9 cellular contexts compared by ENCODE assay signal in genomic region chr3:53056442-53056841, GRCh38. TPM values are rescaled to one million over a fixed set of nuclear protein-coding genes. Genes with fewer than 3 reads are reported as not detected.
DNase-seq lines count a peak whose midpoint lies in the region; ATAC-seq and TF ChIP-seq lines count a peak whose summit lies in the region.
"Had no signal": no experiment of that assay in that cellular context is flagged by ENCODE, and none has a peak within 500 bp of the region (broad histone marks: within the 10 kb centered on the region; RNA-seq: fewer than 3 reads in every experiment).

No MANE protein-coding gene starts in this region.

- ATAC-seq in HG02981 (IDR thresholded peaks at IDR 0.05; ENCODE audit: unreplicated experiment) = no peak
- ATAC-seq: activated T-cell treated with anti-CD3 and anti-CD28 coated beads, Interleukin-2, amount 50 U/mL, for 72 hours had no signal

- H3K36me3 ChIP-seq in GM06990 (ENCODE audit: control insufficient read depth, insufficient read depth, low read length) = no peaks in the 10 kb centered on the region
- no peaks in the 10 kb centered on the region for H3K36me3 ChIP-seq in mesendoderm (ENCODE audit: control insufficient read depth, insufficient read depth, low read length)
- no peaks in the 10 kb centered on the region for H3K36me3 ChIP-seq in A673 (ENCODE audit: insufficient read depth, low read length, poor library complexity, severe bottlenecking)

- intact Hi-C loops in A673 (cut with micrococcal nuclease; ENCODE audit: unreplicated experiment) = no loop called here

- no peak overlapping the region for H3K56ac ChIP-seq in mesendoderm (ENCODE audit: low read length)

- peak; percentile 13 for TF ChIP-seq CTCF in GM06990 (IDR thresholded peaks at IDR 0.05; ENCODE audit: insufficient read depth, low read length, poor library complexity, severe bottlenecking)
- TF ChIP-seq CTCF in A673 (conservative IDR thresholded peaks at IDR 0.05; ENCODE audit: low read depth, low read length) = no peak

- H2BK120ac ChIP-seq in mesendoderm (ENCODE audit: low read depth, low read length) = no peak overlapping the region

- no peak overlapping the region for H2BK15ac ChIP-seq in mesendoderm (replicated peaks; ENCODE audit: low read depth)

- no peak overlapping the region for H4K8ac ChIP-seq in mesendoderm (ENCODE audit: low read depth, low read length)

- no peak overlapping the region for H2AK5ac ChIP-seq in mesendoderm (ENCODE audit: low read length)

- H3K79me2 ChIP-seq in mesendoderm (ENCODE audit: control insufficient read depth, insufficient read depth, low read length) = no peaks in the 10 kb centered on the region

- no peak overlapping the region for H4K5ac ChIP-seq in mesendoderm (ENCODE audit: low read length)

- H3K23ac ChIP-seq in mesendoderm (ENCODE audit: low read length) = no peak overlapping the region

- no peak overlapping the region for H3K4me3 ChIP-seq in GM06990 (replicated peaks; ENCODE audit: low read depth, low read length)
- H3K4me3 ChIP-seq in mesendoderm (ENCODE audit: low read length) = no peak overlapping the region
- H3K4me3 ChIP-seq in A673 (ENCODE audit: low read depth, low read length, poor library complexity, severe bottlenecking) = no peak overlapping the region

- no peaks in the 10 kb centered on the region for H3K79me1 ChIP-seq in mesendoderm (ENCODE audit: low read length)

- no CpG with 5 or more reads among the region's 2 CpGs for WGBS in mesendoderm (ENCODE audit: extremely low coverage, insufficient coverage, low lambda C conversion rate)

- no peak overlapping the region for H3K27ac ChIP-seq in mesendoderm (ENCODE audit: low read depth, low read length)
- H3K27ac ChIP-seq in A673 (ENCODE audit: low read depth, low read length, poor library complexity, severe bottlenecking) = no peak overlapping the region
- H3K27ac ChIP-seq in substantia nigra (ENCODE audit: low read depth, low read length, poor library complexity, severe bottlenecking) = no peak overlapping the region

- H3K9me3 ChIP-seq in A673 (ENCODE audit: low read depth, low read length, poor library complexity, severe bottlenecking) = no peaks in the 10 kb centered on the region

- H3K4me2 ChIP-seq in mesendoderm (ENCODE audit: low read length) = no peak overlapping the region

- no peak overlapping the region for H3K18ac ChIP-seq in mesendoderm (ENCODE audit: low read length)

- no peak for DNase-seq in GM06990 (ENCODE audit: extremely low read depth, insufficient read length)
- peak; percentile 48 for DNase-seq in HT1080 (ENCODE audit: low read depth)
- peak; percentile 12 for DNase-seq in amniotic epithelial cell (ENCODE audit: low read depth)
- DNase-seq in mesendoderm = peak; percentile 73
- no peak for DNase-seq in A673 (ENCODE audit: low spot score)
- no peak for DNase-seq in substantia nigra (lab: John Stamatoyannopoulos, UW)
- no peak for DNase-seq in inferior parietal cortex (ENCODE audit: extremely low spot score)
- DNase-seq: activated T-cell treated with anti-CD3 and anti-CD28 coated beads, Interleukin-2, amount 50 U/mL, for 72 hours had no signal

- H3K9ac ChIP-seq in mesendoderm (ENCODE audit: low read length) = no peak overlapping the region

- H3K4me1 ChIP-seq in mesendoderm (ENCODE audit: control insufficient read depth, low read depth, low read length) (no peaks in the 10 kb centered on the region), A673 (ENCODE audit: insufficient read depth, low read length, poor library complexity, severe bottlenecking) (no peaks in the 10 kb centered on the region)

- no TSS peak for BruUV-seq in A673 (replicated peaks; lab: Mats Ljungman, UMichigan)

- H3K27me3 ChIP-seq in GM06990 (replicated peaks; ENCODE audit: control insufficient read depth, insufficient read depth, low read length) (no peaks in the 10 kb centered on the region; the same call in 1 of the 2 replicates), mesendoderm (ENCODE audit: insufficient read depth, low read length, poor library complexity) (no peaks in the 10 kb centered on the region), A673 (replicated peaks; ENCODE audit: insufficient read depth, low read depth, low read length, poor library complexity) (no peaks in the 10 kb centered on the region)

- H3K4ac ChIP-seq in mesendoderm (ENCODE audit: low read depth, low read length) = no peak overlapping the region

- H2BK5ac ChIP-seq in mesendoderm (ENCODE audit: low read length) = no peak overlapping the region

- POLR2A ChIA-PET in A673 (lab: Charles Lee; ENCODE audit: low non-redundant PET) = no interaction called here

- CTCF ChIA-PET in A673 (lab: Charles Lee) = no interaction called here

RNA-seq across cellular contexts. Expression of gene SFMBT1, which starts 10.6 kb away (rescaled TPM):
- 8.2 and 11.8 TPM in 2 replicates for total RNA-seq in HT1080 (2014; rRNA removed; shearing (Covaris generic))
- polyA plus RNA-seq in HT1080 (2015; cell fraction: cytosol; rRNA removed) = 6.0 and 6.2 TPM in 2 replicates
- 8.3 and 9.8 TPM in 2 replicates for polyA plus RNA-seq in HT1080 (2015; cell fraction: nucleus; rRNA removed)
- polyA plus RNA-seq in mesendoderm (2013, experiment 1 of 2) = 5.4 TPM
- polyA plus RNA-seq in mesendoderm (2013, experiment 2 of 2) = 5.6 TPM
- total RNA-seq in A673 (2021) = 1.4 and 2.1 TPM in 2 replicates

Comparison
In these comparisons a context has a peak if more than half of its experiments do, and no peak if none do; other contexts are left out.
1. DNase-seq: peak in HT1080 (single experiment), amniotic epithelial cell (single experiment) and mesendoderm (single experiment); none in GM06990 (single experiment), A673 (single experiment), substantia nigra (0 of 49) and inferior parietal cortex (single experiment).